ENCODE assay signal across 14 cellular contexts in the genomic region with DNA sequence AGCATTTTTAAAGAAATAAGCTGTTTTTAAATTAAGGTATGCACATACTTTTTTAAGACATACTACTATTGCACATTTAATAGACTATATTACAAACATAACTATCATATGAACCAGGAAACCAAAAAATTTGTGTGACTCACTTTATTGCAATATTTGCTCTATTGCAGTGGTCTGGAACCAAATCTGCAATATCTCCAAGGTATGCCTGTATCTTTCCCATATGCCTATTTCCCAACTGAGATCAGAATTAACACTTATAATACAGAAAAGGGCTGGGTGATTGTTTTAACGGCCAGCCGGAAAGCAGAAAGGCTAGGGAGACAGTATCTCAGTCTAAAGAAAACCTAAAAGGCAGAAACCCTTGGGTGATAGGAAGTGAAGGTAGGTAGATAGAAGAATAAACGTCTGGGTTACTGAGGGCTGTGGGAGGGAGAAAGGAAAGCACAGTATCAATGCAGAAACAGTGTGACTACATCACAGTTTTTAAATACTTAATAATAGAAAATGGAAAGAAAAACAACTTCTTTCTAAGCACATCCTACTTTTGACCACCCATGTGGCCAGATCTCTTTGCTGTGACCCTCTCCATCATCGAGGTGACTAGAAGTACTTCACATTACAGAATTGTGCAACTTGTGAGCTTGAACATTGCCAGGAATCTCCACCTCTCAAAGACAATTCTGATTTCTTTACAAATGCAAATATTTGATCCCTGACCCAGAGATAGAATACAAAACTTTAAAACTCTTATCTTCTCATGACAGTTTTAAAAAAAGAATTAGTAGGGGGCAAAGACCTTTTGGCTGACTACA.
DNase-seq lines count a peak whose midpoint lies in the region; ATAC-seq and TF ChIP-seq lines count a peak whose summit lies in the region.
"Had no signal": no experiment of that assay in that cellular context is flagged by ENCODE, and none has a peak within 500 bp of the region (broad histone marks: within the 10 kb centered on the region; RNA-seq: fewer than 3 reads in every experiment).

No MANE protein-coding gene starts in this region.

- H3K4me3 Mint-ChIP-seq in Calu3 (ENCODE audit: low read depth, unreplicated experiment) = no peak overlapping the region
- H3K4me3 Mint-ChIP-seq: central memory CD8-positive, alpha-beta T cell had no signal

- H2BK12ac ChIP-seq in neuronal stem cell (ENCODE audit: low read length) = no peak overlapping the region

- H3K36me3 ChIP-seq in sigmoid colon (no peaks in the 10 kb centered on the region), neuronal stem cell (replicated peaks in 1 of 2; ENCODE audit: control insufficient read depth in 2 of 2, insufficient read depth in 2 of 2, low read length in 2 of 2) (peaks cover 0 to 5% of the 10 kb centered on the region in 2 donors)
- H3K36me3 ChIP-seq: BE2C had no signal

- CTCF ChIA-PET in Calu3 (lab: Charles Lee) = no interaction called here

- TF ChIP-seq CTCF in Calu3 (IDR thresholded peaks at IDR 0.05; ENCODE audit: unreplicated experiment) = no peak
- TF ChIP-seq CTCF in sigmoid colon (IDR thresholded peaks at IDR 0.05) = no peak

- H2BK120ac ChIP-seq in neuronal stem cell (ENCODE audit: low read depth, low read length) = no peak overlapping the region

- H3K27me3 Mint-ChIP-seq in Calu3 (ENCODE audit: unreplicated experiment) = no peaks in the 10 kb centered on the region
- H3K27me3 Mint-ChIP-seq: central memory CD8-positive, alpha-beta T cell had no signal

- TF ChIP-seq EP300 in sigmoid colon (IDR thresholded peaks at IDR 0.05) = no peak

- H3K27ac ChIP-seq in angular gyrus (ENCODE audit: low read depth, low read length) (peak overlapping the region; percentile 31), sigmoid colon (peak overlapping the region; percentile 20 to 61 (median 52)), neuronal stem cell (replicated peaks; ENCODE audit: low read length) (no peak overlapping the region)

- H3K4me1 ChIP-seq in sigmoid colon = peaks cover 0 to 3% (median 0%) of the 10 kb centered on the region in 4 donors
- H3K4me1 ChIP-seq in neuronal stem cell (ENCODE audit: control insufficient read depth in 2 of 2, insufficient read depth in 1 of 2, low read depth in 1 of 2, low read length in 2 of 2) = peaks cover 0 to 18% of the 10 kb centered on the region in 2 donors
- H3K4me1 ChIP-seq: BE2C had no signal

- H2BK15ac ChIP-seq in neuronal stem cell (ENCODE audit: low read length) = no peak overlapping the region

- H3K9me3 ChIP-seq in sigmoid colon = peaks cover 0 to 7% (median 5%) of the 10 kb centered on the region in 4 donors
- H3K9me3 ChIP-seq in neuronal stem cell (replicated peaks in 1 of 2; ENCODE audit: control insufficient read depth in 2 of 2, insufficient read depth in 1 of 2, low read depth in 1 of 2, low read length in 2 of 2) = peaks cover 0 to 61% of the 10 kb centered on the region in 2 donors
- H3K9me3 ChIP-seq: BE2C had no signal

- H2AK5ac ChIP-seq in neuronal stem cell (ENCODE audit: low read depth, low read length) = no peak overlapping the region

- no peak overlapping the region for H3K18ac ChIP-seq in neuronal stem cell (ENCODE audit: low read length)

- DNase-seq in Calu3 = no peak
- DNase-seq in glomerular visceral epithelial cell (ENCODE audit: extremely low spot score) = peak; percentile 2
- no peak for DNase-seq in sigmoid colon
- no peak for DNase-seq in COLO668 (lab: John Stamatoyannopoulos, UW; ENCODE audit: unreplicated experiment)
- no peak for DNase-seq in neuronal stem cell (ENCODE audit: low spot score)
- DNase-seq: activated T-cell treated with anti-CD3 and anti-CD28 coated beads for 4 hours, BE2C, GF-D8, NCI-H510A, SIG-M5 had no signal

- peaks cover 8% of the 10 kb centered on the region for H3K4me1 Mint-ChIP-seq in Calu3 (ENCODE audit: low read depth, unreplicated experiment)
- H3K4me1 Mint-ChIP-seq: central memory CD8-positive, alpha-beta T cell had no signal

- peaks cover 5% of the 10 kb centered on the region for H3K9me3 Mint-ChIP-seq in Calu3 (ENCODE audit: low read depth, unreplicated experiment)

- intact Hi-C loops in Calu3 (cut with micrococcal nuclease; ENCODE audit: unreplicated experiment) = no loop called here
- intact Hi-C loops in sigmoid colon (cut with DNase I) = no loop called here

- ATAC-seq in HG03039 (IDR thresholded peaks at IDR 0.05; ENCODE audit: unreplicated experiment) = no peak
- no peak for ATAC-seq in HG03460 (IDR thresholded peaks at IDR 0.05; ENCODE audit: unreplicated experiment)

- peak overlapping the region; percentile 52 for H3K27ac Mint-ChIP-seq in Calu3 (ENCODE audit: unreplicated experiment)

- no TSS peak for BruUV-seq in Calu3 (replicated peaks; lab: Mats Ljungman, UMichigan)

- H3K23ac ChIP-seq in neuronal stem cell (ENCODE audit: low read depth, low read length, poor library complexity) = no peak overlapping the region

- no peak overlapping the region for H2BK5ac ChIP-seq in neuronal stem cell (ENCODE audit: low read length)

- no peak overlapping the region for H3K4me2 ChIP-seq in neuronal stem cell (ENCODE audit: insufficient read depth, low read length, poor library complexity, severe bottlenecking)

- TF ChIP-seq POLR2A in sigmoid colon (IDR thresholded peaks at IDR 0.05) = no peak

- H3K4ac ChIP-seq in neuronal stem cell (ENCODE audit: low read length) = no peak overlapping the region

- no peaks in the 10 kb centered on the region for H3K27me3 ChIP-seq in sigmoid colon
- no peaks in the 10 kb centered on the region for H3K27me3 ChIP-seq in neuronal stem cell (ENCODE audit: control insufficient read depth in 3 of 3, insufficient read depth in 3 of 3, low read depth in 1 of 3, low read length in 3 of 3)
- H3K27me3 ChIP-seq: BE2C had no signal

- no peak overlapping the region for H3K14ac ChIP-seq in neuronal stem cell (ENCODE audit: low read length)

- H3K36me3 Mint-ChIP-seq in Calu3 (ENCODE audit: insufficient read depth, unreplicated experiment) = peaks cover 5% of the 10 kb centered on the region

- H4K8ac ChIP-seq in neuronal stem cell (ENCODE audit: low read depth, low read length) = no peak overlapping the region

- WGBS in sigmoid colon, 2 donors = 61 to 65% methylated on average over 4 of the region's 4 CpGs
- WGBS in neuronal stem cell (ENCODE audit: extremely low coverage in 2 of 2, insufficient read length in 2 of 2, insufficient replicate concordance in 1 of 2), 2 donors = no CpG with 5 or more reads among the region's 4 CpGs

- peaks cover 2% of the 10 kb centered on the region for H3K79me1 ChIP-seq in neuronal stem cell (ENCODE audit: low read depth, low read length)

- no peak overlapping the region for H4K91ac ChIP-seq in neuronal stem cell (ENCODE audit: low read depth, low read length, poor library complexity)

- H2AFZ ChIP-seq in neuronal stem cell (ENCODE audit: low read length) = no peak overlapping the region

- no peak overlapping the region for H3K9ac ChIP-seq in neuronal stem cell (ENCODE audit: low read depth, low read length, poor library complexity)

- H3K4me3 ChIP-seq in sigmoid colon (no peak overlapping the region), neuronal stem cell (ENCODE audit: low read length in 2 of 2) (no peak overlapping the region)
